In genomic region chr3:45544719-45545296, GRCh38 we compare ENCODE assay signal across 11 cellular contexts. TPM values are rescaled to one million over a fixed set of nuclear protein-coding genes. Genes with fewer than 3 reads are reported as not detected.
DNase-seq lines count a peak whose midpoint lies in the region; ATAC-seq and TF ChIP-seq lines count a peak whose summit lies in the region.
"Had no signal": no experiment of that assay in that cellular context is flagged by ENCODE, and none has a peak within 500 bp of the region (broad histone marks: within the 10 kb centered on the region; RNA-seq: fewer than 3 reads in every experiment).

No MANE protein-coding gene starts in this region.

- H3K27me3 ChIP-seq in adrenal gland (no peaks in the 10 kb centered on the region), smooth muscle cell (ENCODE audit: low read depth) (no peaks in the 10 kb centered on the region)
- H3K27me3 ChIP-seq: pancreas had no signal

- 71 to 79% (median 77%) methylated on average over 8 of the region's 8 CpGs for WGBS in adrenal gland, 4 donors
- 97% methylated on average over 8 of the region's 8 CpGs for WGBS in smooth muscle cell (ENCODE audit: low lambda C conversion rate)

- no peak overlapping the region for H3K4me3 Mint-ChIP-seq in stimulated activated memory B cell treated with anti-CD40 and anti-IgM and Interleukin-4, amounts not matched to agents 10 μg/mL and 1 μg/mL and 100 μg/mL, for 72 hours

- no peaks in the 10 kb centered on the region for H3F3A ChIP-seq in smooth muscle cell (ENCODE audit: low read depth)

- H3K4me2 ChIP-seq in smooth muscle cell = no peak overlapping the region

- H4K20me1 ChIP-seq in smooth muscle cell (ENCODE audit: low read depth) = no peaks in the 10 kb centered on the region

- H3K9me3 ChIP-seq in adrenal gland (replicated peaks in 1 of 3) (no peaks in the 10 kb centered on the region), smooth muscle cell (replicated peaks; ENCODE audit: low read depth) (no peaks in the 10 kb centered on the region)
- H3K9me3 ChIP-seq: pancreas had no signal

- H3K36me3 ChIP-seq in adrenal gland (replicated peaks in 1 of 2) (no peaks in the 10 kb centered on the region), smooth muscle cell (ENCODE audit: low read depth) (no peaks in the 10 kb centered on the region)
- H3K36me3 ChIP-seq: pancreas had no signal

- H2AFZ ChIP-seq in smooth muscle cell (ENCODE audit: low read depth) = no peak overlapping the region

- peak overlapping the region in 3 of 5 donors; percentile 15 to 88 (median 35) for H3K27ac ChIP-seq in adrenal gland
- no peak overlapping the region for H3K27ac ChIP-seq in smooth muscle cell (ENCODE audit: low read depth)

- no peaks in the 10 kb centered on the region for H3K9me3 Mint-ChIP-seq in stimulated activated memory B cell treated with anti-CD40 and anti-IgM and Interleukin-4, amounts not matched to agents 10 μg/mL and 1 μg/mL and 100 μg/mL, for 72 hours

- H3K4me3 ChIP-seq in GM12875 (ENCODE audit: low read depth, low read length) (no peak overlapping the region), adrenal gland (no peak overlapping the region), smooth muscle cell (no peak overlapping the region)
- H3K4me3 ChIP-seq: pancreas had no signal

- no peaks in the 10 kb centered on the region for H3K27me3 Mint-ChIP-seq in stimulated activated memory B cell treated with anti-CD40 and anti-IgM and Interleukin-4, amounts not matched to agents 10 μg/mL and 1 μg/mL and 100 μg/mL, for 72 hours

- DNase-seq in adrenal gland (no peak), Right ventricle myocardium superior (peak; percentile 47), smooth muscle cell (lab: John Stamatoyannopoulos, UW; ENCODE audit: unreplicated experiment) (no peak), dermis blood vessel endothelial cell (no peak)
- DNase-seq: foreskin melanocyte, T-helper 2 cell had no signal

- peaks cover 16% of the 10 kb centered on the region for H3K4me1 Mint-ChIP-seq in stimulated activated memory B cell treated with anti-CD40 and anti-IgM and Interleukin-4, amounts not matched to agents 10 μg/mL and 1 μg/mL and 100 μg/mL, for 72 hours

- peaks cover 20% of the 10 kb centered on the region for H3K36me3 Mint-ChIP-seq in stimulated activated memory B cell treated with anti-CD40 and anti-IgM and Interleukin-4, amounts not matched to agents 10 μg/mL and 1 μg/mL and 100 μg/mL, for 72 hours

- H3K9ac ChIP-seq in smooth muscle cell (ENCODE audit: low read depth) = no peak overlapping the region

- peak; percentile 16; the same call in 1 of the 2 replicates for TF ChIP-seq CTCF in GM12875 (IDR thresholded peaks at IDR 0.05; ENCODE audit: borderline replicate concordance, insufficient read depth, low read depth, low read length)
- TF ChIP-seq CTCF in adrenal gland (IDR thresholded peaks at IDR 0.05) = peak in 1 of 6 experiments; percentile 5
- peak; percentile 11 for TF ChIP-seq CTCF in smooth muscle cell (IDR thresholded peaks at IDR 0.05; ENCODE audit: borderline replicate concordance, insufficient read depth, poor library complexity, severe bottlenecking)

- no peaks in the 10 kb centered on the region for H3K79me2 ChIP-seq in smooth muscle cell (ENCODE audit: low read depth)

- intact Hi-C loops in adrenal gland (cut with DNase I) (no loop called here), Right ventricle myocardium superior (cut with DNase I) (no loop called here)

- TF ChIP-seq POLR2A in adrenal gland (IDR thresholded peaks at IDR 0.05) = no peak

- ATAC-seq in Right ventricle myocardium superior (ENCODE audit: poor library complexity) (peak; percentile 27), HG02885 (IDR thresholded peaks at IDR 0.05; ENCODE audit: poor library complexity, unreplicated experiment) (no peak), HG03460 (IDR thresholded peaks at IDR 0.05; ENCODE audit: unreplicated experiment) (no peak)
- ATAC-seq in stimulated activated memory B cell treated with anti-CD40 and anti-IgM and Interleukin-4, amounts not matched to agents 10 μg/mL and 1 μg/mL and 100 μg/mL, for 72 hours = no peak

- H3K4me1 ChIP-seq in adrenal gland (replicated peaks in 1 of 2) (peaks cover 0 to 35% of the 10 kb centered on the region in 2 donors), smooth muscle cell (ENCODE audit: low read depth) (no peaks in the 10 kb centered on the region)

- H3K27ac Mint-ChIP-seq in stimulated activated memory B cell treated with anti-CD40 and anti-IgM and Interleukin-4, amounts not matched to agents 10 μg/mL and 1 μg/mL and 100 μg/mL, for 72 hours = no peak overlapping the region

RNA-seq across cellular contexts. Expression of gene LIMD1, which starts 49.7 kb away (rescaled TPM):
- total RNA-seq in adrenal gland = 10 to 100 TPM in 7 of 8 donors, 1 to 10 TPM in 1; 8.1 to 27.2 (median 20.6) TPM
- 1 to 10 TPM; 2.0 to 8.3 (median 5.6) TPM for polyA plus RNA-seq in adrenal gland
- 31.9 TPM for total RNA-seq in Right ventricle myocardium superior
- 3.8 and 4.6 TPM in 2 replicates for total RNA-seq in smooth muscle cell
- polyA plus RNA-seq in smooth muscle cell = 3.6 and 4.2 TPM in 2 replicates
- total RNA-seq in dermis blood vessel endothelial cell = 18.7 and 28.0 TPM in 2 replicates
